In the genomic region with DNA sequence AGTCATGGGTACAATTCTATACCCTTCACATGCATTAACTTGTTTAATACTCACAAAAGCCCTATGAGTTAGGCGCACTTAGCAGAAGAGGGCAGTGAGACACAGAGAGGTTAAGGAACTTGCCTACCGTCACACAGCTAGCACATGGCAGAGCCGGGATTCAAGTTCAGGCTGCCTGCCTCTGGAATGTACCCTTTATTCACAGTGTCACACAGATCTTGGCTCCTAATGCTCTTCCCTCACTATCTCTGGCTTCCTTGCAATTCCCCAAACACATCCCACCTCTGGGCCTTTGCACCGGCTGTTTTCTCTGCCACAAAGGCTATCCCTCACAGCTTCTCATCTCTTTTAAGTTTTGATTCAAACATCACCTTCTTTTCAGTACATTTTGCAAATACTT, we compare ENCODE assay signal across 1 cellular context.
TF ChIP-seq lines count a peak whose summit lies in the region.

No MANE protein-coding gene starts in this region.

TF ChIP-seq in HepG2, 621 proteins besides CTCF, POLR2A, EP300 and RAD21 (continued from another document):
- TF ChIP-seq, protein P1, sequence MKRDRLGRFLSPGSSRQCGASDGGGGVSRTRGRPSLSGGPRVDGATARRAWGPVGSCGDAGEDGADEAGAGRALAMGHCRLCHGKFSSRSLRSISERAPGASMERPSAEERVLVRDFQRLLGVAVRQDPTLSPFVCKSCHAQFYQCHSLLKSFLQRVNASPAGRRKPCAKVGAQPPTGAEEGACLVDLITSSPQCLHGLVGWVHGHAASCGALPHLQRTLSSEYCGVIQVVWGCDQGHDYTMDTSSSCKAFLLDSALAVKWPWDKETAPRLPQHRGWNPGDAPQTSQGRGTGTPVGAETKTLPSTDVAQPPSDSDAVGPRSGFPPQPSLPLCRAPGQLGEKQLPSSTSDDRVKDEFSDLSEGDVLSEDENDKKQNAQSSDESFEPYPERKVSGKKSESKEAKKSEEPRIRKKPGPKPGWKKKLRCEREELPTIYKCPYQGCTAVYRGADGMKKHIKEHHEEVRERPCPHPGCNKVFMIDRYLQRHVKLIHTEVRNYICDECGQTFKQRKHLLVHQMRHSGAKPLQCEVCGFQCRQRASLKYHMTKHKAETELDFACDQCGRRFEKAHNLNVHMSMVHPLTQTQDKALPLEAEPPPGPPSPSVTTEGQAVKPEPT (CRISPR knock-in tag; IDR thresholded peaks at IDR 0.05; ENCODE audit: low read depth): no peak
- TF ChIP-seq KDM2A (CRISPR knock-in tag; IDR thresholded peaks at IDR 0.05; ENCODE audit: borderline replicate concordance, low read depth): no peak
